In the genomic region with DNA sequence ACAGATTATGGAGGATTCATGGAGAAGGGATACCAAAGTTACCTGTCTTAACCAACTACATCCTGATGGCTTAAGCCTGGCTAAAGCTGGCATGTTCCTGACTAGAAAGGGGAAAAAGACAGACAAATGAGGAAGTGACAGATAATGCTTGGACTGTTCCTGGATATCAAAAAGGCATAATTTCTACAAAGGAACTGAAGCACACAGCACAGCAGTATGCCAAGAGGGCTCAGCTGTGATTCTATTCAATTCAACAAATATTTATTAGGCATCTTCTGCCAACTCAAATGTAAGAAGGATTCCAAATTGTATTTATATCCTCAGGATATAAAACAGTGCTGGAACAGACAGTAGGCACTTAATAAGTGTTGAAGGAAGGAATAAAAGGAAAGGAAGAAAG, we compare ENCODE assay signal across 12 cellular contexts. TPM values are rescaled to one million over a fixed set of nuclear protein-coding genes. Genes with fewer than 3 reads are reported as not detected.
A peak's percentile ranks its signal among the peaks of the same experiment; 100 is the strongest.
DNase-seq lines count a peak whose midpoint lies in the region; ATAC-seq, FAIRE-seq and TF ChIP-seq lines count a peak whose summit lies in the region.
"Had no signal": no experiment of that assay in that cellular context is flagged by ENCODE, and none has a peak within 500 bp of the region (broad histone marks: within the 10 kb centered on the region; RNA-seq: fewer than 3 reads in every experiment).

No MANE protein-coding gene starts in this region.

- H3K4me1 Mint-ChIP-seq in activated naive CD8-positive, alpha-beta T cell (ENCODE audit: low read depth): peaks cover 71% of the 10 kb centered on the region
- peaks cover 56% of the 10 kb centered on the region for H3K4me1 Mint-ChIP-seq in activated naive CD8-positive, alpha-beta T cell treated with anti-CD3 and anti-CD28 coated beads, Interleukin-2, amount 50 U/mL, for 24 hours
- H3K4me1 Mint-ChIP-seq in activated T-helper 17 cell treated with anti-CD3 and anti-CD28 coated beads, Interleukin-2, amount 50 U/mL, for 72 hours: peaks cover 34% of the 10 kb centered on the region
- H3K4me1 Mint-ChIP-seq in stimulated activated naive B cell treated with anti-CD40 and anti-IgM and Interleukin-4, amounts not matched to agents 10 μg/mL and 1 μg/mL and 100 μg/mL, for 72 hours: peaks cover 34 to 49% of the 10 kb centered on the region in 2 donors

- peak overlapping the region; percentile 29 for H3K27ac Mint-ChIP-seq in activated naive CD8-positive, alpha-beta T cell
- no peak overlapping the region for H3K27ac Mint-ChIP-seq in activated naive CD8-positive, alpha-beta T cell treated with anti-CD3 and anti-CD28 coated beads, Interleukin-2, amount 50 U/mL, for 24 hours
- H3K27ac Mint-ChIP-seq in activated T-helper 17 cell treated with anti-CD3 and anti-CD28 coated beads, Interleukin-2, amount 50 U/mL, for 72 hours: peak overlapping the region; percentile 14
- H3K27ac Mint-ChIP-seq in stimulated activated naive B cell treated with anti-CD40 and anti-IgM and Interleukin-4, amounts not matched to agents 10 μg/mL and 1 μg/mL and 100 μg/mL, for 72 hours: peak overlapping the region; percentile 10

- H3K4me3 Mint-ChIP-seq in activated naive CD8-positive, alpha-beta T cell: no peak overlapping the region
- H3K4me3 Mint-ChIP-seq in activated naive CD8-positive, alpha-beta T cell treated with anti-CD3 and anti-CD28 coated beads, Interleukin-2, amount 50 U/mL, for 24 hours: no peak overlapping the region
- no peak overlapping the region for H3K4me3 Mint-ChIP-seq in activated T-helper 17 cell treated with anti-CD3 and anti-CD28 coated beads, Interleukin-2, amount 50 U/mL, for 72 hours
- no peak overlapping the region for H3K4me3 Mint-ChIP-seq in stimulated activated naive B cell treated with anti-CD40 and anti-IgM and Interleukin-4, amounts not matched to agents 10 μg/mL and 1 μg/mL and 100 μg/mL, for 72 hours

- peaks cover 10% of the 10 kb centered on the region for H3K36me3 Mint-ChIP-seq in activated naive CD8-positive, alpha-beta T cell
- H3K36me3 Mint-ChIP-seq in activated naive CD8-positive, alpha-beta T cell treated with anti-CD3 and anti-CD28 coated beads, Interleukin-2, amount 50 U/mL, for 24 hours (ENCODE audit: low read depth): peaks cover 18% of the 10 kb centered on the region
- peaks cover 7% of the 10 kb centered on the region for H3K36me3 Mint-ChIP-seq in activated T-helper 17 cell treated with anti-CD3 and anti-CD28 coated beads, Interleukin-2, amount 50 U/mL, for 72 hours (ENCODE audit: low read depth)
- H3K36me3 Mint-ChIP-seq in stimulated activated naive B cell treated with anti-CD40 and anti-IgM and Interleukin-4, amounts not matched to agents 10 μg/mL and 1 μg/mL and 100 μg/mL, for 72 hours: peaks cover 5 to 17% of the 10 kb centered on the region in 2 donors
- H3K36me3 Mint-ChIP-seq: naive B cell had no signal

- ATAC-seq in activated naive CD8-positive, alpha-beta T cell treated with anti-CD3 and anti-CD28 coated beads, Interleukin-2, amount 50 U/mL, for 24 hours: no peak
- ATAC-seq in activated T-helper 17 cell treated with anti-CD3 and anti-CD28 coated beads, Interleukin-2, amount 50 U/mL, for 72 hours (replicated peaks): no peak
- no peak for ATAC-seq in stimulated activated naive B cell treated with anti-CD40 and anti-IgM and Interleukin-4, amounts not matched to agents 10 μg/mL and 1 μg/mL and 100 μg/mL, for 72 hours (replicated peaks)
- ATAC-seq in GM19463 (IDR thresholded peaks at IDR 0.05; ENCODE audit: unreplicated experiment) (no peak), GM18520 (IDR thresholded peaks at IDR 0.05; ENCODE audit: unreplicated experiment) (no peak)
- ATAC-seq: body of pancreas had no signal

- TF ChIP-seq CTCF in D721Med (IDR thresholded peaks at IDR 0.05; ENCODE audit: insufficient read depth, missing control alignments): no peak

- no peak for FAIRE-seq in D721Med (lab: Jason Lieb, UNC)

- H3K9me3 Mint-ChIP-seq in activated naive CD8-positive, alpha-beta T cell (ENCODE audit: low read depth): no peaks in the 10 kb centered on the region
- peaks cover 4% of the 10 kb centered on the region for H3K9me3 Mint-ChIP-seq in activated naive CD8-positive, alpha-beta T cell treated with anti-CD3 and anti-CD28 coated beads, Interleukin-2, amount 50 U/mL, for 24 hours
- no peaks in the 10 kb centered on the region for H3K9me3 Mint-ChIP-seq in activated T-helper 17 cell treated with anti-CD3 and anti-CD28 coated beads, Interleukin-2, amount 50 U/mL, for 72 hours
- peaks cover 0 to 2% of the 10 kb centered on the region in 2 donors for H3K9me3 Mint-ChIP-seq in stimulated activated naive B cell treated with anti-CD40 and anti-IgM and Interleukin-4, amounts not matched to agents 10 μg/mL and 1 μg/mL and 100 μg/mL, for 72 hours

- no peak for DNase-seq in activated naive CD8-positive, alpha-beta T cell treated with anti-CD3 and anti-CD28 coated beads, Interleukin-2, amount 50 U/mL, for 24 hours
- DNase-seq in glomerular visceral epithelial cell (ENCODE audit: extremely low spot score): peak; percentile 13
- no peak for DNase-seq in stimulated activated naive B cell treated with anti-CD40 and anti-IgM and Interleukin-4, amounts not matched to agents 10 μg/mL and 1 μg/mL and 100 μg/mL, for 72 hours
- no peak for DNase-seq in D721Med (ENCODE audit: insufficient read length, low spot score)
- DNase-seq: body of pancreas, naive B cell, SHP77 treated with DMSO at 0.1 percent for 48 hours, transverse colon had no signal

- no peaks in the 10 kb centered on the region for H3K27me3 Mint-ChIP-seq in activated naive CD8-positive, alpha-beta T cell
- no peaks in the 10 kb centered on the region for H3K27me3 Mint-ChIP-seq in activated naive CD8-positive, alpha-beta T cell treated with anti-CD3 and anti-CD28 coated beads, Interleukin-2, amount 50 U/mL, for 24 hours
- H3K27me3 Mint-ChIP-seq in activated T-helper 17 cell treated with anti-CD3 and anti-CD28 coated beads, Interleukin-2, amount 50 U/mL, for 72 hours: no peaks in the 10 kb centered on the region
- no peaks in the 10 kb centered on the region for H3K27me3 Mint-ChIP-seq in stimulated activated naive B cell treated with anti-CD40 and anti-IgM and Interleukin-4, amounts not matched to agents 10 μg/mL and 1 μg/mL and 100 μg/mL, for 72 hours
- H3K27me3 Mint-ChIP-seq: naive B cell had no signal

RNA-seq across cellular contexts. Expression of a gene that starts 59.5 kb away (rescaled TPM):
- 10 to 100 TPM; 14.3 to 30.5 TPM for total RNA-seq in activated T-helper 17 cell treated with anti-CD3 and anti-CD28 coated beads, Interleukin-2, amount 50 U/mL, for 72 hours
